In the genomic region with DNA sequence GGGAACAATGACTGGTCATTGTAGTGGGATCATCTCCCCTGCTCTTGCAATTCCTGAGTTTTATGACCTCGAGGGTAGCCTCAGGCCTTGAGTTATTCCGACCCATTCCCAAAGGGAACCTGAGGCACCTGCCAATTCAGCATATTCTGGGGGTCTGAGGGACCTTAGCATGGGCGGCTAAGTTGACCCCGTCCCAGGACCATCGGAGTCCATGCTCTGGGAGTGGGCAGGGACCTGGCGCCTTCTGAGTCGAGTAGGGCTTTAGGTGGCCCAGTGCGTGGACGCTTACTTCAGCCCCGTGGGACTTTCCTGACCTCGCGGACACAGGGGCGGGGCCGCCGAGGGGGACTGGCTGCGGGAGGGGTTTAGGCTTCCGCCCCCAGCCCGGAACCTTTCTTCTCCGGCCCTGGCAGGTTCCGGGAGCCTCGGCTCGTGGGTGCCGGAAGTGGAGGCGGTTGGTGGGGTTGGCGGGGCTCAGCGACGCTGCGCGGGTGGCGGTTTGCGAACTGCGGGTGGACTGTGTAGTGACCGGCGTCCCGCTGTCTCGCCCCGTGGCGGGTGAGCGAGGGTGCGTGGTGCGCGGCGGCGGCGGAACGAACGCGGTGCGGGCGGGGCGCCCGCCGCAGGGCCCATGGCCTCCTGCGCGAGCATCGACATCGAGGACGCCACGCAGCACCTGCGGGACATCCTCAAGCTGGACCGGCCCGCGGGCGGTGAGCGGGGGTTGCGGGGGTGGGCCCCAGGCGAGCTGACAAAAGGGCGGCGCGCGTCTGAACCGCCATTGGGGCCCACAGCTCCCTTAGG, we compare ENCODE assay signal across 8 cellular contexts. TPM values are rescaled to one million over a fixed set of nuclear protein-coding genes. Genes with fewer than 3 reads are reported as not detected.
A peak's percentile ranks its signal among the peaks of the same experiment; 100 is the strongest.
DNase-seq lines count a peak whose midpoint lies in the region; ATAC-seq and TF ChIP-seq lines count a peak whose summit lies in the region.

A gene with protein sequence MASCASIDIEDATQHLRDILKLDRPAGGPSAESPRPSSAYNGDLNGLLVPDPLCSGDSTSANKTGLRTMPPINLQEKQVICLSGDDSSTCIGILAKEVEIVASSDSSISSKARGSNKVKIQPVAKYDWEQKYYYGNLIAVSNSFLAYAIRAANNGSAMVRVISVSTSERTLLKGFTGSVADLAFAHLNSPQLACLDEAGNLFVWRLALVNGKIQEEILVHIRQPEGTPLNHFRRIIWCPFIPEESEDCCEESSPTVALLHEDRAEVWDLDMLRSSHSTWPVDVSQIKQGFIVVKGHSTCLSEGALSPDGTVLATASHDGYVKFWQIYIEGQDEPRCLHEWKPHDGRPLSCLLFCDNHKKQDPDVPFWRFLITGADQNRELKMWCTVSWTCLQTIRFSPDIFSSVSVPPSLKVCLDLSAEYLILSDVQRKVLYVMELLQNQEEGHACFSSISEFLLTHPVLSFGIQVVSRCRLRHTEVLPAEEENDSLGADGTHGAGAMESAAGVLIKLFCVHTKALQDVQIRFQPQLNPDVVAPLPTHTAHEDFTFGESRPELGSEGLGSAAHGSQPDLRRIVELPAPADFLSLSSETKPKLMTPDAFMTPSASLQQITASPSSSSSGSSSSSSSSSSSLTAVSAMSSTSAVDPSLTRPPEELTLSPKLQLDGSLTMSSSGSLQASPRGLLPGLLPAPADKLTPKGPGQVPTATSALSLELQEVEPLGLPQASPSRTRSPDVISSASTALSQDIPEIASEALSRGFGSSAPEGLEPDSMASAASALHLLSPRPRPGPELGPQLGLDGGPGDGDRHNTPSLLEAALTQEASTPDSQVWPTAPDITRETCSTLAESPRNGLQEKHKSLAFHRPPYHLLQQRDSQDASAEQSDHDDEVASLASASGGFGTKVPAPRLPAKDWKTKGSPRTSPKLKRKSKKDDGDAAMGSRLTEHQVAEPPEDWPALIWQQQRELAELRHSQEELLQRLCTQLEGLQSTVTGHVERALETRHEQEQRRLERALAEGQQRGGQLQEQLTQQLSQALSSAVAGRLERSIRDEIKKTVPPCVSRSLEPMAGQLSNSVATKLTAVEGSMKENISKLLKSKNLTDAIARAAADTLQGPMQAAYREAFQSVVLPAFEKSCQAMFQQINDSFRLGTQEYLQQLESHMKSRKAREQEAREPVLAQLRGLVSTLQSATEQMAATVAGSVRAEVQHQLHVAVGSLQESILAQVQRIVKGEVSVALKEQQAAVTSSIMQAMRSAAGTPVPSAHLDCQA (N-terminal part only) (plus strand): TSS at position 422 of the 804 bp plus-strand sequence. CDS start 210 bp downstream, at position 632.

- intact Hi-C loops in CD4-positive, alpha-beta T cell (cut with DNase I, micrococcal nuclease), result loop anchor here in 1 of 2 experiments (1.0 to 5.0 kb wide), 3 partner anchors 20 to 41 kb away; a partner anchor contains a TSS
- intact Hi-C loops in activated T-helper 2 cell treated with anti-CD3 and anti-CD28 coated beads, Interferon-gamma antibody, Interleukin-2, Interleukin-4, amounts not matched to agents 10 μg/mL and 5 μg/mL and 100 μg/mL, durations not matched to agents 14 hours and 24 hours and 36 hours (cut with micrococcal nuclease), result loop anchor here (1.0 to 2.0 kb wide), 2 partner anchors 26 to 56 kb away; a partner anchor contains a TSS

- peak within 1 kb of the TSS; percentile 88 for H3K4me3 ChIP-seq in fibroblast of mammary gland (ENCODE audit: control insufficient read depth, low read depth, low read length)

- no peaks in the 10 kb centered on the region for H3K9me3 Mint-ChIP-seq in CD4-positive, alpha-beta T cell
- no peaks in the 10 kb centered on the region for H3K9me3 Mint-ChIP-seq in activated T-helper 2 cell treated with anti-CD3 and anti-CD28 coated beads, Interferon-gamma antibody, Interleukin-2, Interleukin-4, amounts not matched to agents 10 μg/mL and 5 μg/mL and 100 μg/mL, durations not matched to agents 14 hours and 24 hours and 36 hours
- no peaks in the 10 kb centered on the region for H3K9me3 Mint-ChIP-seq in naive thymus-derived CD8-positive, alpha-beta T cell
- no peaks in the 10 kb centered on the region for H3K9me3 Mint-ChIP-seq in stimulated activated naive B cell treated with anti-CD40 and anti-IgM and Interleukin-4, amounts not matched to agents 10 μg/mL and 1 μg/mL and 100 μg/mL, for 72 hours

- peak; percentile 93 for ATAC-seq in CD4-positive, alpha-beta T cell (ENCODE audit: poor library complexity)
- ATAC-seq in GM19328 (IDR thresholded peaks at IDR 0.05; ENCODE audit: unreplicated experiment) (peak; percentile 55), HG03521 (IDR thresholded peaks at IDR 0.05; ENCODE audit: unreplicated experiment) (peak; percentile 77)
- ATAC-seq in naive thymus-derived CD8-positive, alpha-beta T cell, result peak; percentile 92 to 96
- peak; percentile 92 to 97 for ATAC-seq in stimulated activated naive B cell treated with anti-CD40 and anti-IgM and Interleukin-4, amounts not matched to agents 10 μg/mL and 1 μg/mL and 100 μg/mL, for 72 hours (replicated peaks)

- peak within 1 kb of the TSS; percentile 82 for H3K27ac ChIP-seq in CD4-positive, alpha-beta T cell (ENCODE audit: low read depth, low read length)

- peak within 1 kb of the TSS; percentile 96 for H3K4me3 Mint-ChIP-seq in CD4-positive, alpha-beta T cell
- peak within 1 kb of the TSS; percentile 83 for H3K4me3 Mint-ChIP-seq in activated T-helper 2 cell treated with anti-CD3 and anti-CD28 coated beads, Interferon-gamma antibody, Interleukin-2, Interleukin-4, amounts not matched to agents 10 μg/mL and 5 μg/mL and 100 μg/mL, durations not matched to agents 14 hours and 24 hours and 36 hours (ENCODE audit: low read depth)
- H3K4me3 Mint-ChIP-seq in naive thymus-derived CD8-positive, alpha-beta T cell, result peak within 1 kb of the TSS; percentile 87 to 95 (median 90)
- peak within 1 kb of the TSS; percentile 83 to 95 for H3K4me3 Mint-ChIP-seq in stimulated activated naive B cell treated with anti-CD40 and anti-IgM and Interleukin-4, amounts not matched to agents 10 μg/mL and 1 μg/mL and 100 μg/mL, for 72 hours

- TF ChIP-seq CTCF in CD4-positive, alpha-beta T cell (IDR thresholded peaks at IDR 0.05), result no peak
- no peak for TF ChIP-seq CTCF in fibroblast of mammary gland (conservative IDR thresholded peaks at IDR 0.05; ENCODE audit: control insufficient read depth, insufficient read depth, low read depth, low read length)

- H3K27ac Mint-ChIP-seq in CD4-positive, alpha-beta T cell, result peak within 1 kb of the TSS; percentile 89
- peak within 1 kb of the TSS; percentile 89 for H3K27ac Mint-ChIP-seq in activated T-helper 2 cell treated with anti-CD3 and anti-CD28 coated beads, Interferon-gamma antibody, Interleukin-2, Interleukin-4, amounts not matched to agents 10 μg/mL and 5 μg/mL and 100 μg/mL, durations not matched to agents 14 hours and 24 hours and 36 hours
- H3K27ac Mint-ChIP-seq in naive thymus-derived CD8-positive, alpha-beta T cell, result peak within 1 kb of the TSS; percentile 70 to 95 (median 94)
- peak within 1 kb of the TSS; percentile 95 for H3K27ac Mint-ChIP-seq in stimulated activated naive B cell treated with anti-CD40 and anti-IgM and Interleukin-4, amounts not matched to agents 10 μg/mL and 1 μg/mL and 100 μg/mL, for 72 hours

- peaks cover 64% of the 10 kb centered on the region for H3K36me3 Mint-ChIP-seq in CD4-positive, alpha-beta T cell (ENCODE audit: low read depth)
- peaks cover 35% of the 10 kb centered on the region for H3K36me3 Mint-ChIP-seq in activated T-helper 2 cell treated with anti-CD3 and anti-CD28 coated beads, Interferon-gamma antibody, Interleukin-2, Interleukin-4, amounts not matched to agents 10 μg/mL and 5 μg/mL and 100 μg/mL, durations not matched to agents 14 hours and 24 hours and 36 hours (ENCODE audit: low read depth)
- peaks cover 0 to 42% (median 6%) of the 10 kb centered on the region in 3 donors for H3K36me3 Mint-ChIP-seq in naive thymus-derived CD8-positive, alpha-beta T cell
- H3K36me3 Mint-ChIP-seq in stimulated activated naive B cell treated with anti-CD40 and anti-IgM and Interleukin-4, amounts not matched to agents 10 μg/mL and 1 μg/mL and 100 μg/mL, for 72 hours, result peaks cover 16 to 24% of the 10 kb centered on the region in 2 donors

- POLR2A ChIA-PET in CD4-positive, alpha-beta T cell (lab: Charles Lee), result interaction anchor here (0.5 to 1.7 kb wide), 15 partner anchors 9 to 859 kb away, joined by 3 to 10 read pairs (median 4); a partner anchor contains a TSS
- POLR2A ChIA-PET in naive thymus-derived CD8-positive, alpha-beta T cell (lab: Charles Lee), result interaction anchor here (0.5 to 2.6 kb wide), 20 partner anchors 10 to 845 kb away, joined by 3 to 15 read pairs (median 4); a partner anchor contains a TSS

- H3K27me3 Mint-ChIP-seq in CD4-positive, alpha-beta T cell, result no peaks in the 10 kb centered on the region
- no peaks in the 10 kb centered on the region for H3K27me3 Mint-ChIP-seq in activated T-helper 2 cell treated with anti-CD3 and anti-CD28 coated beads, Interferon-gamma antibody, Interleukin-2, Interleukin-4, amounts not matched to agents 10 μg/mL and 5 μg/mL and 100 μg/mL, durations not matched to agents 14 hours and 24 hours and 36 hours (ENCODE audit: low read depth)
- no peaks in the 10 kb centered on the region for H3K27me3 Mint-ChIP-seq in naive thymus-derived CD8-positive, alpha-beta T cell
- H3K27me3 Mint-ChIP-seq in stimulated activated naive B cell treated with anti-CD40 and anti-IgM and Interleukin-4, amounts not matched to agents 10 μg/mL and 1 μg/mL and 100 μg/mL, for 72 hours, result no peaks in the 10 kb centered on the region

- no peaks in the 10 kb centered on the region for H3K9me3 ChIP-seq in CD4-positive, alpha-beta T cell (ENCODE audit: control insufficient read depth, low read length)

- CTCF ChIA-PET in CD4-positive, alpha-beta T cell (lab: Charles Lee), result interaction anchor here (0.5 to 2.5 kb wide), 5 partner anchors 11 to 455 kb away, joined by 3 to 13 read pairs (median 4); a partner anchor contains a TSS

- H3K27me3 ChIP-seq in CD4-positive, alpha-beta T cell (ENCODE audit: control insufficient read depth, insufficient read depth, low read length), result no peaks in the 10 kb centered on the region

- H3K4me1 Mint-ChIP-seq in CD4-positive, alpha-beta T cell (ENCODE audit: low read depth), result peaks cover 35% of the 10 kb centered on the region
- peaks cover 21% of the 10 kb centered on the region for H3K4me1 Mint-ChIP-seq in activated T-helper 2 cell treated with anti-CD3 and anti-CD28 coated beads, Interferon-gamma antibody, Interleukin-2, Interleukin-4, amounts not matched to agents 10 μg/mL and 5 μg/mL and 100 μg/mL, durations not matched to agents 14 hours and 24 hours and 36 hours (ENCODE audit: low read depth)
- H3K4me1 Mint-ChIP-seq in naive thymus-derived CD8-positive, alpha-beta T cell, result peaks cover 20 to 39% (median 33%) of the 10 kb centered on the region in 4 donors
- peaks cover 24 to 37% of the 10 kb centered on the region in 2 donors for H3K4me1 Mint-ChIP-seq in stimulated activated naive B cell treated with anti-CD40 and anti-IgM and Interleukin-4, amounts not matched to agents 10 μg/mL and 1 μg/mL and 100 μg/mL, for 72 hours

- peak; percentile 77 to 90 (median 83) for DNase-seq in CD4-positive, alpha-beta T cell
- DNase-seq in RPMI8226 (peak; percentile 92), fibroblast of mammary gland (ENCODE audit: low read depth) (peak; percentile 73)
- peak; percentile 85 for DNase-seq in activated T-helper 2 cell treated with anti-CD3 and anti-CD28 coated beads, Interferon-gamma antibody, Interleukin-2, Interleukin-4, amounts not matched to agents 10 μg/mL and 5 μg/mL and 100 μg/mL, durations not matched to agents 14 hours and 24 hours and 36 hours (ENCODE audit: low spot score)
- peak; percentile 74 to 91 (median 86) for DNase-seq in naive thymus-derived CD8-positive, alpha-beta T cell
- peak; percentile 87 for DNase-seq in stimulated activated naive B cell treated with anti-CD40 and anti-IgM and Interleukin-4, amounts not matched to agents 10 μg/mL and 1 μg/mL and 100 μg/mL, for 72 hours

RNA-seq across cellular contexts. Expression of the gene that starts here (rescaled TPM):
- total RNA-seq in CD4-positive, alpha-beta T cell, result 100 to 1,000 TPM; 134 to 145 TPM
- 102 and 105 TPM in 2 replicates for total RNA-seq in activated T-helper 2 cell treated with anti-CD3 and anti-CD28 coated beads, Interferon-gamma antibody, Interleukin-2, Interleukin-4, amounts not matched to agents 10 μg/mL and 5 μg/mL and 100 μg/mL, durations not matched to agents 14 hours and 24 hours and 36 hours
- total RNA-seq in naive thymus-derived CD8-positive, alpha-beta T cell, result 100 to 1,000 TPM; 123 to 136 TPM
- polyA plus RNA-seq in naive thymus-derived CD8-positive, alpha-beta T cell, result 10 to 100 TPM; 22.7 to 44.0 (median 40.8) TPM

Comparison
In these comparisons a context has a peak if more than half of its experiments do, and no peak if none do; other contexts are left out.
1. Peak in every context shown above with its lines: DNase-seq, ATAC-seq, H3K4me3 ChIP-seq and H3K27ac ChIP-seq.